In the genomic region with DNA sequence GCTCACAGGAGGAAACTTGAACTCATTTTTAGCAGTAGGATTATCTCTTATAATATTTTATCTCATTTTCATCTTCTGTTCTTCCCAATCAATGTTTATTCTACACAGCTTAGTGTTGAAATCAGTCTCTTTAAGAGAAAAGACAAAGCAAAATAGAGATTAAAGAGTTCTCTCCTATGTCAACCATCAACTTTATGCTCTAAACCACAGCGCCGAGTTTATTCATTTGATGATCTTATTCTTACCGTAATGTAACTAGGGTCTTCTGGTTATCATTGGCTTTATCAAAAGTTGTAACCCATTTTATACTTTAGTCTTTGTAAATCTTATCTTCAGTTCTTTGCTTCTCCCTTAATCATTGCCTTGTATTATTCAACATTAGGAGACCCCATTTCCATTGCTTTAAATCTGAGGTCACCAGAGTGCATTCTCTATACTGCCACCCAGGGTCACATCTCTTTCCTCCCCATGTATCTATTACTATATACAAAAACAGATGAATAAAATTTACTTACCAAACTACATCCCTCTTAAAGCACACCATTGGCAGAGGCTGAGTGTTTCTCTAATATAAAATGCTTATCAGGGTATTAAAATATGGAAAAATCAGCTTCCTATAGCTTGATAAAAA, we compare ENCODE assay signal across 26 cellular contexts. TPM values are rescaled to one million over a fixed set of nuclear protein-coding genes. Genes with fewer than 3 reads are reported as not detected.
"Had no signal": no experiment of that assay in that cellular context is flagged by ENCODE, and none has a peak within 500 bp of the region (broad histone marks: within the 10 kb centered on the region; RNA-seq: fewer than 3 reads in every experiment).

No MANE protein-coding gene starts in this region.

- ATAC-seq: left colon; left ventricle myocardium superior; natural killer cell; sciatic nerve; stimulated activated naive B cell treated with anti-CD40 and anti-IgM and Interleukin-4, amounts not matched to agents 10 μg/mL and 1 μg/mL and 100 μg/mL, for 72 hours had no signal

- H3K27me3 Mint-ChIP-seq: stimulated activated naive B cell treated with anti-CD40 and anti-IgM and Interleukin-4, amounts not matched to agents 10 μg/mL and 1 μg/mL and 100 μg/mL, for 72 hours; type B pancreatic cell had no signal

- H3K79me2 ChIP-seq: hepatocyte had no signal

- H3K4me2 ChIP-seq: hepatocyte had no signal

- H3K4me3 Mint-ChIP-seq: endodermal cell; natural killer cell; neural crest cell; stimulated activated naive B cell treated with anti-CD40 and anti-IgM and Interleukin-4, amounts not matched to agents 10 μg/mL and 1 μg/mL and 100 μg/mL, for 72 hours; type B pancreatic cell had no signal

- H3K4me3 ChIP-seq: coronary artery, hepatocyte, spleen, suprapubic skin, thyroid gland had no signal

- H3K9me3 ChIP-seq: thyroid gland had no signal

- H3K4me1 ChIP-seq: spleen, suprapubic skin, thyroid gland had no signal

- DNase-seq: effector CD4-positive, alpha-beta T cell; endodermal cell; foreskin melanocyte; head of caudate nucleus; left colon; left ventricle myocardium superior; natural killer cell; posterior cingulate gyrus; spleen; stimulated activated CD4-positive, alpha-beta T cell treated with anti-CD3 and anti-CD28 coated beads, Interleukin-15, amount 100 ng/mL, for 24 hours; stimulated activated CD4-positive, alpha-beta T cell treated with anti-CD3 and anti-CD28 coated beads, Interleukin-1b, Interleukin-23, amount 100 ng/mL, for 48 hours; stimulated activated CD4-positive, alpha-beta T cell treated with anti-CD3 and anti-CD28 coated beads, Interleukin-4, amount 100 ng/mL, for 24 hours; stimulated activated naive B cell treated with anti-CD40 and anti-IgM and Interleukin-4, amounts not matched to agents 10 μg/mL and 1 μg/mL and 100 μg/mL, for 72 hours; thyroid gland had no signal

- H3K27ac ChIP-seq: coronary artery, hepatocyte, spleen, suprapubic skin, thyroid gland had no signal

- H3K36me3 Mint-ChIP-seq: type B pancreatic cell had no signal

- H3K4me1 Mint-ChIP-seq: neural crest cell had no signal

- H3K27me3 ChIP-seq: hepatocyte, spleen, suprapubic skin, thyroid gland had no signal

- H3K27ac Mint-ChIP-seq: endodermal cell; natural killer cell; stimulated activated naive B cell treated with anti-CD40 and anti-IgM and Interleukin-4, amounts not matched to agents 10 μg/mL and 1 μg/mL and 100 μg/mL, for 72 hours; type B pancreatic cell had no signal

- H3K36me3 ChIP-seq: spleen, suprapubic skin, thyroid gland had no signal

RNA-seq across cellular contexts. Expression of gene ERMN, which starts 22.8 kb away (rescaled TPM):
- total RNA-seq: dermis microvascular lymphatic vessel endothelial cell, endothelial cell of umbilical vein, kidney epithelial cell, left ventricle myocardium superior, lung microvascular endothelial cell, osteocyte, pulmonary artery endothelial cell had no signal
- polyA plus RNA-seq: endothelial cell of umbilical vein had no signal
